32 cellular contexts compared by ENCODE assay signal in the genomic region with DNA sequence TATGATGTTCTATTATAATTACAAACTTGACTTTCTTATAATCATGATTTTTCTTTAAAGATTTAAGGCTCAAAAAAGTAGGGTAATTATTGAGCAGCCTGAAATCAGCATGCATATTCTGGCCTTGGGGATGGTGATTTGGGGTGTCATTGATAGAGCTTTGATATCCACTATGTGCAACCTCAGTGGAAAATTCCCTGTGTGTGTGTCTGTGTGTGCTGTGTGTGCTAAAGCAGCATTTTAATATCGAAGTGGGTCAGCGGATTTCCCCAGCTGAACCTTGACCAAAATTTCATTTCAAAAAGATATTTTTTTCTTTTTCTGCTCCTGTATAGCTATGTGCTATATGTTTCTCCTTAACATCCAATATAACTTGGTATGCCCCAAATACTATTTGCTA. TPM values are rescaled to one million over a fixed set of nuclear protein-coding genes. Genes with fewer than 3 reads are reported as not detected.
"Had no signal": no experiment of that assay in that cellular context is flagged by ENCODE, and none has a peak within 500 bp of the region (broad histone marks: within the 10 kb centered on the region; RNA-seq: fewer than 3 reads in every experiment).

No MANE protein-coding gene starts in this region.

- H3K27ac ChIP-seq: body of pancreas, epithelial cell of prostate, esophagus squamous epithelium, heart left ventricle had no signal

- H3K4me3 ChIP-seq: body of pancreas, esophagus squamous epithelium, heart left ventricle had no signal

- FAIRE-seq: bronchial epithelial cell, colon, endometrium, endothelial cell of umbilical vein, frontal cortex had no signal

- H3K4me1 ChIP-seq: body of pancreas, esophagus squamous epithelium, heart left ventricle had no signal

- DNase-seq: activated CD4-positive, alpha-beta memory T cell treated with anti-CD3 and anti-CD28 coated beads, Interleukin-2, amount 10 ng/mL, durations not matched to agents 7 days and 5 days; activated CD4-positive, alpha-beta T cell treated with anti-CD3 and anti-CD28 coated beads for 1 hour; activated CD4-positive, alpha-beta T cell treated with anti-CD3 and anti-CD28 coated beads for 4 hours; activated CD4-positive, alpha-beta T cell treated with anti-CD3 and anti-CD28 coated beads, Interleukin-2, amount 10 ng/mL, durations not matched to agents 7 days and 5 days; activated CD4-positive, alpha-beta T cell treated with anti-CD3 and anti-CD28 coated beads, Interleukin-2, amount 50 U/mL, for 4 hours; activated CD8-positive, alpha-beta memory T cell treated with anti-CD3 and anti-CD28 coated beads, Interleukin-2, amount 50 U/mL, for 48 hours; activated gamma-delta T cell; activated naive CD4-positive, alpha-beta T cell treated with anti-CD3 and anti-CD28 coated beads, Interleukin-2, amount 50 U/mL, for 16 hours; activated naive CD4-positive, alpha-beta T cell treated with Interleukin-2 at 50 U/mL for 16 hours; activated T-cell treated with anti-CD3 and anti-CD28 coated beads for 4 hours; activated T-cell treated with anti-CD3 and anti-CD28 coated beads, Interleukin-2, amount 50 U/mL, for 24 hours; activated T-cell treated with anti-CD3 and anti-CD28 coated beads, Interleukin-2, amount 50 U/mL, for 72 hours; amygdala; aorta; body of pancreas; cortex of kidney; dermis blood vessel endothelial cell; effector CD8-positive, alpha-beta T cell; esophagus squamous epithelium; heart left ventricle; hypothalamus; T-helper 2 cell had no signal

- ATAC-seq: activated T-cell treated with anti-CD3 and anti-CD28 coated beads, Interleukin-2, amount 50 U/mL, for 72 hours; body of pancreas; heart left ventricle; WTC11 had no signal

- H3K27me3 ChIP-seq: body of pancreas, esophagus squamous epithelium, heart left ventricle had no signal

RNA-seq across cellular contexts. Expression of a gene that starts 11.6 kb away (rescaled TPM):
- total RNA-seq: activated CD4-positive, alpha-beta memory T cell treated with anti-CD3 and anti-CD28 coated beads, Interleukin-2, amount 10 ng/mL, durations not matched to agents 7 days and 5 days; activated CD4-positive, alpha-beta T cell treated with anti-CD3 and anti-CD28 coated beads, Interleukin-2, amount 10 ng/mL, durations not matched to agents 7 days and 5 days; activated T-cell treated with anti-CD3 and anti-CD28 coated beads, Interleukin-2, amount 50 U/mL, for 72 hours; bronchial epithelial cell; dermis blood vessel endothelial cell; endothelial cell of umbilical vein; esophagus squamous epithelium; fibroblast of lung; fibroblast of villous mesenchyme; T-helper 1 cell treated with Interleukin-12 subunit alpha and Interleukin-12 subunit beta and Interleukin-4 antibody, amounts not matched to agents 30 ng/mL and 1 ng/mL, for 36 hours had no signal
- polyA plus RNA-seq: endothelial cell of umbilical vein, fibroblast of lung had no signal
